19 cellular contexts compared by ENCODE assay signal in genomic region chr1:174913225-174913903, GRCh38.
"Had no signal": no experiment of that assay in that cellular context is flagged by ENCODE, and none has a peak within 500 bp of the region (broad histone marks: within the 10 kb centered on the region; RNA-seq: fewer than 3 reads in every experiment).

No MANE protein-coding gene starts in this region.

- H3K4me3 Mint-ChIP-seq: activated CD8-positive, alpha-beta T cell treated with anti-CD3 and anti-CD28 coated beads, Interleukin-2, amount 10 ng/mL, durations not matched to agents 7 days and 5 days; activated naive CD8-positive, alpha-beta T cell treated with anti-CD3 and anti-CD28 coated beads, Interleukin-2, amount 10 ng/mL, durations not matched to agents 7 days and 5 days; memory B cell; nephron progenitor cell had no signal

- H3K27ac Mint-ChIP-seq: activated CD8-positive, alpha-beta T cell treated with anti-CD3 and anti-CD28 coated beads, Interleukin-2, amount 10 ng/mL, durations not matched to agents 7 days and 5 days; activated naive CD8-positive, alpha-beta T cell treated with anti-CD3 and anti-CD28 coated beads, Interleukin-2, amount 10 ng/mL, durations not matched to agents 7 days and 5 days; nephron progenitor cell had no signal

- H3K27me3 Mint-ChIP-seq: activated naive CD8-positive, alpha-beta T cell treated with anti-CD3 and anti-CD28 coated beads, Interleukin-2, amount 10 ng/mL, durations not matched to agents 7 days and 5 days; memory B cell had no signal

- H3K4me1 Mint-ChIP-seq: activated naive CD8-positive, alpha-beta T cell treated with anti-CD3 and anti-CD28 coated beads, Interleukin-2, amount 10 ng/mL, durations not matched to agents 7 days and 5 days had no signal

- H3K27me3 ChIP-seq: dorsolateral prefrontal cortex, esophagus muscularis mucosa, spleen, uterus had no signal

- H3K36me3 ChIP-seq: esophagus muscularis mucosa, spleen, uterus had no signal

- H3K9me3 ChIP-seq: esophagus muscularis mucosa, psoas muscle, spleen, uterus had no signal

- H3K4me3 ChIP-seq: dorsolateral prefrontal cortex, esophagus muscularis mucosa, psoas muscle, spleen, uterus had no signal

- H3K4me1 ChIP-seq: esophagus muscularis mucosa, psoas muscle, uterus had no signal

- H3K27ac ChIP-seq: dorsolateral prefrontal cortex, esophagus muscularis mucosa, psoas muscle, spleen, uterus had no signal

- DNase-seq: activated CD4-positive, alpha-beta T cell treated with anti-CD3 and anti-CD28 coated beads for 48 hours; activated CD8-positive, alpha-beta memory T cell treated with anti-CD3 and anti-CD28 coated beads, Interleukin-2, amount 50 U/mL, for 48 hours; activated CD8-positive, alpha-beta T cell treated with anti-CD3 and anti-CD28 coated beads, Interleukin-2, amount 10 ng/mL, durations not matched to agents 7 days and 5 days; activated naive CD8-positive, alpha-beta T cell treated with anti-CD3 and anti-CD28 coated beads, Interleukin-2, amount 10 ng/mL, durations not matched to agents 7 days and 5 days; aorta; dorsolateral prefrontal cortex; glutamatergic neuron; nephron progenitor cell; psoas muscle; spleen; stimulated activated CD4-positive, alpha-beta T cell treated with anti-CD3 and anti-CD28 coated beads, Interleukin-1b, Interleukin-23, amount 100 ng/mL, for 48 hours; stimulated activated naive CD4-positive, alpha-beta T cell treated with Interleukin-2 at 50 U/mL for 16 hours; uterus had no signal

- FAIRE-seq: bronchial epithelial cell, endometrium had no signal

- H3K9me3 Mint-ChIP-seq: memory B cell, nephron progenitor cell had no signal

- ATAC-seq: activated CD8-positive, alpha-beta T cell treated with anti-CD3 and anti-CD28 coated beads, Interleukin-2, amount 10 ng/mL, durations not matched to agents 7 days and 5 days; left lobe of liver; psoas muscle; sciatic nerve had no signal
